In genomic region chr10:65501259-65501658, GRCh38 we compare ENCODE assay signal across 14 cellular contexts.
A peak's percentile ranks its signal among the peaks of the same experiment; 100 is the strongest.
DNase-seq lines count a peak whose midpoint lies in the region; ATAC-seq lines count a peak whose summit lies in the region.
"Had no signal": no experiment of that assay in that cellular context is flagged by ENCODE, and none has a peak within 500 bp of the region (broad histone marks: within the 10 kb centered on the region; RNA-seq: fewer than 3 reads in every experiment).

No MANE protein-coding gene starts in this region.

- H3K27me3 Mint-ChIP-seq in CD4-positive, CD25-positive, alpha-beta regulatory T cell = no peaks in the 10 kb centered on the region
- no peaks in the 10 kb centered on the region for H3K27me3 Mint-ChIP-seq in T-helper 17 cell
- H3K27me3 Mint-ChIP-seq in activated CD8-positive, alpha-beta memory T cell treated with anti-CD3 and anti-CD28 coated beads, Interleukin-2, amount 10 ng/mL, durations not matched to agents 7 days and 5 days = no peaks in the 10 kb centered on the region

- H3K36me3 Mint-ChIP-seq in CD4-positive, CD25-positive, alpha-beta regulatory T cell = no peaks in the 10 kb centered on the region
- no peaks in the 10 kb centered on the region for H3K36me3 Mint-ChIP-seq in T-helper 17 cell (ENCODE audit: low read depth)
- H3K36me3 Mint-ChIP-seq in activated CD8-positive, alpha-beta memory T cell treated with anti-CD3 and anti-CD28 coated beads, Interleukin-2, amount 10 ng/mL, durations not matched to agents 7 days and 5 days = no peaks in the 10 kb centered on the region
- H3K36me3 Mint-ChIP-seq: mesothelial cell of epicardium had no signal

- H3K27ac ChIP-seq in CD4-positive, CD25-positive, alpha-beta regulatory T cell (ENCODE audit: insufficient read depth, low read length, poor library complexity, severe bottlenecking) = peak overlapping the region; percentile 65
- H3K27ac ChIP-seq: parathyroid adenoma, RWPE1 had no signal

- H3K9me3 Mint-ChIP-seq in CD4-positive, CD25-positive, alpha-beta regulatory T cell = peaks cover 0 to 8% (median 4%) of the 10 kb centered on the region in 7 donors
- peaks cover 14% of the 10 kb centered on the region for H3K9me3 Mint-ChIP-seq in activated CD8-positive, alpha-beta memory T cell treated with anti-CD3 and anti-CD28 coated beads, Interleukin-2, amount 10 ng/mL, durations not matched to agents 7 days and 5 days (ENCODE audit: low read depth)

- no peaks in the 10 kb centered on the region for H3K36me3 ChIP-seq in CD4-positive, CD25-positive, alpha-beta regulatory T cell (ENCODE audit: control insufficient read depth, insufficient read depth, low read length)

- H3K27me3 ChIP-seq in CD4-positive, CD25-positive, alpha-beta regulatory T cell (ENCODE audit: control insufficient read depth, insufficient read depth, low read length) = no peaks in the 10 kb centered on the region

- H3K4me1 Mint-ChIP-seq in CD4-positive, CD25-positive, alpha-beta regulatory T cell = peaks cover 0 to 6% (median 5%) of the 10 kb centered on the region in 4 donors
- H3K4me1 Mint-ChIP-seq in T-helper 17 cell = no peaks in the 10 kb centered on the region
- no peaks in the 10 kb centered on the region for H3K4me1 Mint-ChIP-seq in activated CD8-positive, alpha-beta memory T cell treated with anti-CD3 and anti-CD28 coated beads, Interleukin-2, amount 10 ng/mL, durations not matched to agents 7 days and 5 days
- H3K4me1 Mint-ChIP-seq: mesothelial cell of epicardium had no signal

- H3K9me3 ChIP-seq in CD4-positive, CD25-positive, alpha-beta regulatory T cell (ENCODE audit: control insufficient read depth in 2 of 2, low read length in 2 of 2) = no peaks in the 10 kb centered on the region
- H3K9me3 ChIP-seq in T-helper 17 cell (ENCODE audit: control insufficient read depth, low read length, poor library complexity, severe bottlenecking) = peaks cover 3% of the 10 kb centered on the region

- H3K4me1 ChIP-seq in CD4-positive, CD25-positive, alpha-beta regulatory T cell (ENCODE audit: control insufficient read depth, insufficient read depth, low read length, poor library complexity, severe bottlenecking) = no peaks in the 10 kb centered on the region
- H3K4me1 ChIP-seq: parathyroid adenoma had no signal

- H3K4me3 ChIP-seq in CD4-positive, CD25-positive, alpha-beta regulatory T cell (ENCODE audit: low read depth, low read length) = no peak overlapping the region

- CTCF ChIA-PET in activated CD8-positive, alpha-beta memory T cell treated with anti-CD3 and anti-CD28 coated beads, Interleukin-2, amount 10 ng/mL, durations not matched to agents 7 days and 5 days (lab: Charles Lee) = no interaction called here

- H3K27ac Mint-ChIP-seq in CD4-positive, CD25-positive, alpha-beta regulatory T cell = peak overlapping the region; percentile 68 to 83 (median 76)
- peak overlapping the region; percentile 79 for H3K27ac Mint-ChIP-seq in T-helper 17 cell
- H3K27ac Mint-ChIP-seq in activated CD8-positive, alpha-beta memory T cell treated with anti-CD3 and anti-CD28 coated beads, Interleukin-2, amount 10 ng/mL, durations not matched to agents 7 days and 5 days = no peak overlapping the region
- H3K27ac Mint-ChIP-seq: mesothelial cell of epicardium had no signal

- peak overlapping the region in 2 of 4 donors; percentile 34 to 55 for H3K4me3 Mint-ChIP-seq in CD4-positive, CD25-positive, alpha-beta regulatory T cell
- H3K4me3 Mint-ChIP-seq in T-helper 17 cell = no peak overlapping the region
- no peak overlapping the region for H3K4me3 Mint-ChIP-seq in activated CD8-positive, alpha-beta memory T cell treated with anti-CD3 and anti-CD28 coated beads, Interleukin-2, amount 10 ng/mL, durations not matched to agents 7 days and 5 days
- H3K4me3 Mint-ChIP-seq: mesothelial cell of epicardium had no signal

- peak in 2 of 3 donors; percentile 41 to 60 for DNase-seq in CD4-positive, CD25-positive, alpha-beta regulatory T cell
- DNase-seq in T-helper 17 cell (no peak), cerebellar cortex (ENCODE audit: low spot score) (no peak), GF-D8 (lab: John Stamatoyannopoulos, UW) (no peak)
- DNase-seq in activated CD8-positive, alpha-beta memory T cell treated with anti-CD3 and anti-CD28 coated beads, Interleukin-2, amount 10 ng/mL, durations not matched to agents 7 days and 5 days = no peak
- DNase-seq: cortex of kidney, DMS153 had no signal

- ATAC-seq in CD4-positive, CD25-positive, alpha-beta regulatory T cell (ENCODE audit: low read depth in 2 of 2) = peak; percentile 82 to 91
- ATAC-seq in GM18907 (IDR thresholded peaks at IDR 0.05; ENCODE audit: unreplicated experiment) (peak; percentile 66), HG03039 (IDR thresholded peaks at IDR 0.05; ENCODE audit: unreplicated experiment) (peak; percentile 62), T-helper 17 cell (peak; percentile 97), HG02884 (IDR thresholded peaks at IDR 0.05; ENCODE audit: unreplicated experiment) (no peak)
- no peak for ATAC-seq in activated CD8-positive, alpha-beta memory T cell treated with anti-CD3 and anti-CD28 coated beads, Interleukin-2, amount 10 ng/mL, durations not matched to agents 7 days and 5 days
- ATAC-seq: HCT116 had no signal

Comparison
In these comparisons a context has a peak if more than half of its experiments do, and no peak if none do; other contexts are left out.
1. ATAC-seq: peak in CD4-positive, CD25-positive, alpha-beta regulatory T cell (2 of 2), GM18907 (single experiment), HG03039 (single experiment) and T-helper 17 cell (single experiment); none in activated CD8-positive, alpha-beta memory T cell treated with anti-CD3 and anti-CD28 coated beads, Interleukin-2, amount 10 ng/mL, durations not matched to agents 7 days and 5 days (single experiment) and HG02884 (single experiment).
2. DNase-seq: peak in CD4-positive, CD25-positive, alpha-beta regulatory T cell (2 of 3); none in T-helper 17 cell (0 of 3), cerebellar cortex (single experiment), activated CD8-positive, alpha-beta memory T cell treated with anti-CD3 and anti-CD28 coated beads, Interleukin-2, amount 10 ng/mL, durations not matched to agents 7 days and 5 days (single experiment) and GF-D8 (single experiment).